Comparison of ENCODE assay signal across 1 cellular context in the genomic region with DNA sequence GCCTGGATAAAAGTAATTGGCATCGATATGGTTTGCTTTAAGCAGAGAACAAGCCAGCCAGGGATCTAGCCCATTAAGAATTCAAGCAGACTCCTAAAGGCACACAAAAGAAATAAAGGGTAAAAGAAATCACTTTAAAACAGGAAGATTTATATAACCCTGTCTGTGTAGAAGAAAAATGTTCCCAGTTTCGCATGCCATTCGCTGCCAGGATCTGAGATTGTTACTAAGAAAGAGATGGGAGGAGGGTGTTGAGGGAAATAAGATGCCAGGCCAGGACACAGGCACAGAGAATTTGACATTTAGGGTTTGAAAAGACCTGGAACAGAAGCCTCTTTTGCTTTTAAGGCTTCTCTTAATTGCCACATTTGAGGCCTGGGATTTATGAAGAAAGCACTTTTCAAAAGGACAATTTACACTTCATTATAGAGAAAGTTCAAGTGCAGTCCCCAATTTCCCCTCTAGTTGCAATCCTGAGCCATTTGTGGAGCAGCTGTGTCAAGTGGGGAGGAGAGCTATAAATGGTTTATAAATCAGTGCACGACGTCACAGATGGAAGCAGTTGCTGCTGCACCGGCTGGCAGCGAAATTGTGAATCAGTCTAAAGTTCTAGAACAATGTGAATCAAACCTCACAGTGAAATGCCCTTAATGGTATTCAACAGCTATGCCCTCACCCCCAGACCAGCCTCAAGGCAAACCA.
TF ChIP-seq lines count a peak whose summit lies in the region.

No MANE protein-coding gene starts in this region.

TF ChIP-seq in H1, 55 proteins besides CTCF, POLR2A, EP300 and RAD21:
- no peak for TF ChIP-seq KDM4A (IDR thresholded peaks at IDR 0.05; ENCODE audit: low read depth, low read length, severe bottlenecking)
